ENCODE assay signal across 8 cellular contexts in the genomic region with DNA sequence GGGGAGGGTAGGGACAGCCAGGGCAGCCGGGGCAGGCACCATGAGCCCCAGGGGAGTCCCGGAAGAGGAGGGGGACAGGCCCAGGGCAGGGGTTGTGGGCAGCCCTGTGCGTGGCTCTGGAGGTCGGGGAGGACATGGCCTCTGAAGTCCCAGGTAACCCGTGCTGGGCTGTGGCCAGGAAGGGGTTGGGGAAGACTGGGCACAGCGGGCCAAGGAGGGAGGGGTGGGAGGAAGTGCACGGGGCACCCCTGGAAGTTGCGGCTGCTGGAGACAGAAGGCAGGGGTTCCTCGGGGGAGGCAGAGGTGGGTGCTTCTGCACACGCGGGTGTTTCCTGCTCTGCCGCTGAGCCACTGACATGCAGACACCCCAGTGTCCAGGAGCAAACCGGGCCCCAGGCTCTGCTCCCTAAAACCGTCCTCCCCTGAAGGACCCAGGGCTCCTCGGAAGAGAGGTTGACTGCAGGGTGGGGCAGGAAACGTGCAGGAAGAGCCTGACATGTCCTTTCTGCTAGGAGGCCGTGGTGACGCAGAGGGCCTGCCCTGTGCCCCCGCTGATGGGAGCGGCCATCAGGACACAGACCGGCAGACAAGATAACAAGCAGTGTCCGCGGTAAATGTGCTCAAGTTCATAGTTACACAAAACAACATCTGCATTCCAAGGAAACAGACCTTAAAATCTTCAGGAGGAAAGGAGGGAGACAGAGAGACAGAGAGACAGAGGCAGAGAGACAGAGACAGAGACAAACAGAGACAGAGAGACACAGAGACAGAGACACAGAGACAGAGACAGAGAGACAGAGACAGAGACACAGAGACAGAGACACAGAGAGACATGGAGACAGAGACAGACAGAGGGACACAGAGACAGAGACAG. TPM values are rescaled to one million over a fixed set of nuclear protein-coding genes. Genes with fewer than 3 reads are reported as not detected.
DNase-seq lines count a peak whose midpoint lies in the region; ATAC-seq, FAIRE-seq and TF ChIP-seq lines count a peak whose summit lies in the region.

No MANE protein-coding gene starts in this region.

- 58 to 75% methylated on average over 23 of the region's 23 CpGs for WGBS in pancreas, 2 donors

- intact Hi-C loops in endothelial cell of umbilical vein (cut with micrococcal nuclease) (no loop called here), pancreas (cut with DNase I) (no loop called here)

- CTCF ChIA-PET in activated CD4-positive, alpha-beta T cell treated with anti-CD3 and anti-CD28 coated beads, Interleukin-2, amount 10 ng/mL, durations not matched to agents 7 days and 5 days (lab: Charles Lee): no interaction called here
- CTCF ChIA-PET in endothelial cell of umbilical vein (lab: Charles Lee): interaction anchor here (1.7 kb wide), 1 partner anchor 38 kb away, joined by 5 read pairs; no protein-coding TSS in a partner anchor

- ATAC-seq in pancreas (no peak), HG03159 (IDR thresholded peaks at IDR 0.05; ENCODE audit: unreplicated experiment) (no peak)

- H3K4me2 ChIP-seq in DOHH2 (ENCODE audit: low read length): peak overlapping the region; percentile 46
- no peak overlapping the region for H3K4me2 ChIP-seq in endothelial cell of umbilical vein (ENCODE audit: insufficient read depth, low read length)

- H3K36me3 ChIP-seq in DOHH2 (ENCODE audit: control insufficient read depth, low read length) (no peaks in the 10 kb centered on the region), endothelial cell of umbilical vein (ENCODE audit: control insufficient read depth in 2 of 2, extremely low read depth in 1 of 2, insufficient read depth in 2 of 2, low read length in 2 of 2) (no peaks in the 10 kb centered on the region), pancreas (no peaks in the 10 kb centered on the region)

- peaks cover 2% of the 10 kb centered on the region; the same call in 1 of the 2 replicates for H3F3A ChIP-seq in DOHH2 (ENCODE audit: control insufficient read depth, insufficient read depth)

- H3K4me3 ChIP-seq in DOHH2 (ENCODE audit: low read length): 0 out of 2 replicates have a peak overlapping the region, but pooled peaks have one; percentile 24
- no peak overlapping the region for H3K4me3 ChIP-seq in endothelial cell of umbilical vein (replicated peaks in 1 of 3; ENCODE audit: insufficient read depth in 1 of 3, low read depth in 1 of 3, low read length in 3 of 3)
- no peak overlapping the region for H3K4me3 ChIP-seq in pancreas

- H3K4me1 Mint-ChIP-seq in activated CD4-positive, alpha-beta T cell treated with anti-CD3 and anti-CD28 coated beads, Interleukin-2, amount 10 ng/mL, durations not matched to agents 7 days and 5 days: peaks cover 69% of the 10 kb centered on the region

- POLR2A ChIA-PET in activated CD4-positive, alpha-beta T cell treated with anti-CD3 and anti-CD28 coated beads, Interleukin-2, amount 10 ng/mL, durations not matched to agents 7 days and 5 days (lab: Charles Lee): no interaction called here
- POLR2A ChIA-PET in endothelial cell of umbilical vein (lab: Charles Lee): no interaction called here

- peaks cover 37% of the 10 kb centered on the region for H3K4me1 ChIP-seq in DOHH2 (ENCODE audit: control insufficient read depth, low read length)
- no peaks in the 10 kb centered on the region for H3K4me1 ChIP-seq in endothelial cell of umbilical vein (ENCODE audit: control insufficient read depth, extremely low read depth, insufficient read depth, low read length)
- H3K4me1 ChIP-seq in pancreas: peaks cover 27 to 54% (median 54%) of the 10 kb centered on the region in 3 donors

- no peaks in the 10 kb centered on the region for H3K9me1 ChIP-seq in endothelial cell of umbilical vein (replicated peaks; ENCODE audit: control insufficient read depth, extremely low read depth, insufficient read depth, low read length)

- H2AFZ ChIP-seq in endothelial cell of umbilical vein (ENCODE audit: low read depth, low read length): peak overlapping the region; percentile 34

- H3K79me2 ChIP-seq in DOHH2 (ENCODE audit: control insufficient read depth, low read length) (no peaks in the 10 kb centered on the region), endothelial cell of umbilical vein (ENCODE audit: control insufficient read depth, insufficient read depth, low read length) (no peaks in the 10 kb centered on the region)

- H4K20me1 ChIP-seq in DOHH2 (ENCODE audit: control insufficient read depth, insufficient read depth, low read depth, low read length): no peaks in the 10 kb centered on the region
- no peaks in the 10 kb centered on the region for H4K20me1 ChIP-seq in endothelial cell of umbilical vein (replicated peaks; ENCODE audit: control insufficient read depth, extremely low read depth, insufficient read depth, low read length)

- H3K27ac Mint-ChIP-seq in activated CD4-positive, alpha-beta T cell treated with anti-CD3 and anti-CD28 coated beads, Interleukin-2, amount 10 ng/mL, durations not matched to agents 7 days and 5 days: peak overlapping the region; percentile 90

- H3K9me3 ChIP-seq in DOHH2 (ENCODE audit: control insufficient read depth, insufficient read depth, low read length) (no peaks in the 10 kb centered on the region), endothelial cell of umbilical vein (replicated peaks; ENCODE audit: control insufficient read depth, insufficient read depth, low read length) (no peaks in the 10 kb centered on the region), pancreas (no peaks in the 10 kb centered on the region)

- no TSS peak for BruUV-seq in endothelial cell of umbilical vein (replicated peaks; lab: Mats Ljungman, UMichigan)

- dilution Hi-C loops in endothelial cell of umbilical vein (cut with MboI; ENCODE audit: extremely low pct_ligation_motif_present, low sequenced_read_pairs): no loop called here

- H3K27me3 Mint-ChIP-seq in activated CD4-positive, alpha-beta T cell treated with anti-CD3 and anti-CD28 coated beads, Interleukin-2, amount 10 ng/mL, durations not matched to agents 7 days and 5 days: no peaks in the 10 kb centered on the region

- no peaks in the 10 kb centered on the region for H3K36me3 Mint-ChIP-seq in activated CD4-positive, alpha-beta T cell treated with anti-CD3 and anti-CD28 coated beads, Interleukin-2, amount 10 ng/mL, durations not matched to agents 7 days and 5 days (ENCODE audit: low read depth)

- H3K4me3 Mint-ChIP-seq in activated CD4-positive, alpha-beta T cell treated with anti-CD3 and anti-CD28 coated beads, Interleukin-2, amount 10 ng/mL, durations not matched to agents 7 days and 5 days: peak overlapping the region; percentile 62

- TF ChIP-seq CTCF in DOHH2 (IDR thresholded peaks at IDR 0.05; ENCODE audit: low read depth, low read length, poor library complexity, severe bottlenecking) (no peak), endothelial cell of umbilical vein (IDR thresholded peaks at IDR 0.05; ENCODE audit: extremely low read depth in 1 of 2, insufficient read depth in 1 of 2, low read depth in 1 of 2, low read length in 2 of 2) (no peak), pancreas (IDR thresholded peaks at IDR 0.05) (no peak)

- TF ChIP-seq POLR2A in endothelial cell of umbilical vein (IDR thresholded peaks at IDR 0.05; ENCODE audit: low read depth, low read length): no peak

- H3K27me3 ChIP-seq in DOHH2 (ENCODE audit: control insufficient read depth, low read length) (peaks cover 9% of the 10 kb centered on the region; the same call in 1 of the 2 replicates), endothelial cell of umbilical vein (ENCODE audit: control insufficient read depth in 2 of 2, insufficient read depth in 2 of 2, low read length in 2 of 2) (no peaks in the 10 kb centered on the region), pancreas (no peaks in the 10 kb centered on the region)

- no peak overlapping the region for H3K9ac ChIP-seq in endothelial cell of umbilical vein (replicated peaks; ENCODE audit: extremely low read depth, insufficient read depth, low read length)

- DNase-seq in activated CD4-positive, alpha-beta T cell treated with anti-CD3 and anti-CD28 coated beads, Interleukin-2, amount 10 ng/mL, durations not matched to agents 7 days and 5 days: peak; percentile 45
- DNase-seq in endothelial cell of umbilical vein (ENCODE audit: low read depth, low spot score) (no peak), pancreas (peak in 3 of 6 donors; percentile 51 to 79 (median 59)), NCI-H2029 (lab: John Stamatoyannopoulos, UW) (no peak), NCI-H82 treated with DMSO at 0.1 percent for 48 hours (lab: John Stamatoyannopoulos, UW; ENCODE audit: unreplicated experiment) (no peak), LoVo (ENCODE audit: low spot score) (no peak)

- H3K9me3 Mint-ChIP-seq in activated CD4-positive, alpha-beta T cell treated with anti-CD3 and anti-CD28 coated beads, Interleukin-2, amount 10 ng/mL, durations not matched to agents 7 days and 5 days: no peaks in the 10 kb centered on the region

- no peaks in the 10 kb centered on the region for H3K9me2 ChIP-seq in DOHH2 (replicated peaks; ENCODE audit: control insufficient read depth, low read length)

- FAIRE-seq in endothelial cell of umbilical vein (lab: Jason Lieb, UNC): no peak
- FAIRE-seq in pancreas (lab: Jason Lieb, UNC): no peak

- H3K27ac ChIP-seq in DOHH2 (ENCODE audit: low read depth, low read length) (no peak overlapping the region), endothelial cell of umbilical vein (ENCODE audit: insufficient read depth, low read depth, low read length) (no peak overlapping the region), pancreas (peak overlapping the region; percentile 83 to 97 (median 94))

RNA-seq across cellular contexts. Expression of a gene that starts 5.7 kb away (rescaled TPM):
- total RNA-seq in activated CD4-positive, alpha-beta T cell treated with anti-CD3 and anti-CD28 coated beads, Interleukin-2, amount 10 ng/mL, durations not matched to agents 7 days and 5 days: not detected
- not detected in 2 replicates for total RNA-seq in endothelial cell of umbilical vein
- not detected in 2 replicates for polyA plus RNA-seq in endothelial cell of umbilical vein
- not detected in 2 replicates for polyA plus RNA-seq in endothelial cell of umbilical vein (2011; cell fraction: cytosol; rRNA removed)
- polyA plus RNA-seq in endothelial cell of umbilical vein (2011; cell fraction: nucleus; rRNA removed): not detected in 2 replicates
- not detected in 2 replicates for polyA plus RNA-seq in endothelial cell of umbilical vein (2012)
- polyA minus RNA-seq in endothelial cell of umbilical vein: not detected in 2 replicates
- polyA minus RNA-seq in endothelial cell of umbilical vein (2011; cell fraction: cytosol; rRNA and poly(A)+ RNA removed): not detected
- not detected in 2 replicates for polyA minus RNA-seq in endothelial cell of umbilical vein (2011; cell fraction: nucleus; rRNA and poly(A)+ RNA removed)
- total RNA-seq in pancreas: 1 to 10 TPM in 5 of 6 donors, not detected in 1; 2.5 to 8.7 (median 6.2) TPM
- polyA plus RNA-seq in pancreas: 10 to 100 TPM; 28.9 to 57.4 TPM

RNA-seq across cellular contexts. Expression of a gene that starts 8.4 kb away (rescaled TPM):
- 100 to 1,000 TPM; 668 to 687 TPM for total RNA-seq in activated CD4-positive, alpha-beta T cell treated with anti-CD3 and anti-CD28 coated beads, Interleukin-2, amount 10 ng/mL, durations not matched to agents 7 days and 5 days
- total RNA-seq in endothelial cell of umbilical vein (not detected in 2 replicates), pancreas (10 to 100 TPM in 3 of 6 donors, 1 to 10 TPM in 3; 2.4 to 26.8 (median 8.4) TPM)
- polyA plus RNA-seq in endothelial cell of umbilical vein (not detected in 2 replicates), pancreas (10 to 100 TPM in 1 of 2 donors, 1 to 10 TPM in 1; 8.6 to 20.6 TPM)
- 0.05 TPM in 1 of 2 replicates, not detected in the other for polyA plus RNA-seq in endothelial cell of umbilical vein (2011; cell fraction: cytosol; rRNA removed)
- 0.13 TPM in 1 of 2 replicates, not detected in the other for polyA plus RNA-seq in endothelial cell of umbilical vein (2011; cell fraction: nucleus; rRNA removed)
- polyA plus RNA-seq in endothelial cell of umbilical vein (2012): not detected in 2 replicates
- polyA minus RNA-seq in endothelial cell of umbilical vein: not detected in 2 replicates
- polyA minus RNA-seq in endothelial cell of umbilical vein (2011; cell fraction: cytosol; rRNA and poly(A)+ RNA removed): not detected
- not detected in 2 replicates for polyA minus RNA-seq in endothelial cell of umbilical vein (2011; cell fraction: nucleus; rRNA and poly(A)+ RNA removed)

RNA-seq across cellular contexts. Expression of a gene that starts 9.7 kb away (rescaled TPM):
- not detected for total RNA-seq in activated CD4-positive, alpha-beta T cell treated with anti-CD3 and anti-CD28 coated beads, Interleukin-2, amount 10 ng/mL, durations not matched to agents 7 days and 5 days
- total RNA-seq in endothelial cell of umbilical vein: not detected in 2 replicates
- polyA plus RNA-seq in endothelial cell of umbilical vein: not detected in 2 replicates
- polyA plus RNA-seq in endothelial cell of umbilical vein (2011; cell fraction: cytosol; rRNA removed): not detected in 2 replicates
- polyA plus RNA-seq in endothelial cell of umbilical vein (2011; cell fraction: nucleus; rRNA removed): not detected in 2 replicates
- polyA plus RNA-seq in endothelial cell of umbilical vein (2012): not detected in 2 replicates
- polyA minus RNA-seq in endothelial cell of umbilical vein: not detected in 2 replicates
- polyA minus RNA-seq in endothelial cell of umbilical vein (2011; cell fraction: cytosol; rRNA and poly(A)+ RNA removed): not detected
- not detected in 2 replicates for polyA minus RNA-seq in endothelial cell of umbilical vein (2011; cell fraction: nucleus; rRNA and poly(A)+ RNA removed)
- 10 to 100 TPM in 3 of 6 donors, 1 to 10 TPM in 3; 3.6 to 34.2 (median 12.2) TPM for total RNA-seq in pancreas
- 10 to 100 TPM; 43.7 to 64.8 TPM for polyA plus RNA-seq in pancreas

RNA-seq across cellular contexts. Expression of a gene that starts 47.2 kb away (rescaled TPM):
- under 1 TPM in 1 of 2 experiments, not detected in 1; 0.05 TPM for total RNA-seq in activated CD4-positive, alpha-beta T cell treated with anti-CD3 and anti-CD28 coated beads, Interleukin-2, amount 10 ng/mL, durations not matched to agents 7 days and 5 days
- total RNA-seq in endothelial cell of umbilical vein: not detected in 2 replicates
- polyA plus RNA-seq in endothelial cell of umbilical vein: not detected in 2 replicates
- polyA plus RNA-seq in endothelial cell of umbilical vein (2011; cell fraction: cytosol; rRNA removed): not detected in 2 replicates
- not detected in 2 replicates for polyA plus RNA-seq in endothelial cell of umbilical vein (2011; cell fraction: nucleus; rRNA removed)
- polyA plus RNA-seq in endothelial cell of umbilical vein (2012): not detected in 2 replicates
- polyA minus RNA-seq in endothelial cell of umbilical vein: not detected in 2 replicates
- not detected for polyA minus RNA-seq in endothelial cell of umbilical vein (2011; cell fraction: cytosol; rRNA and poly(A)+ RNA removed)
- not detected in 2 replicates for polyA minus RNA-seq in endothelial cell of umbilical vein (2011; cell fraction: nucleus; rRNA and poly(A)+ RNA removed)
- total RNA-seq in pancreas: not detected
- polyA plus RNA-seq in pancreas: not detected

Comparison
In these comparisons a context has a peak if more than half of its experiments do, and no peak if none do; other contexts are left out.
1. H3K27ac ChIP-seq: peak in pancreas (4 of 4); none in DOHH2 (single experiment) and endothelial cell of umbilical vein (single experiment).
2. RNA of a gene that starts 8.4 kb away (total RNA-seq): 668 to 687 TPM in activated CD4-positive, alpha-beta T cell treated with anti-CD3 and anti-CD28 coated beads, Interleukin-2, amount 10 ng/mL, durations not matched to agents 7 days and 5 days; 2.4 to 26.8 TPM in pancreas and not detected in endothelial cell of umbilical vein; every median in the first group is over 10 times any median in the second.